ENCODE assay signal across 19 cellular contexts in genomic region chr5:68271124-68271523, GRCh38. TPM values are rescaled to one million over a fixed set of nuclear protein-coding genes. Genes with fewer than 3 reads are reported as not detected.
DNase-seq lines count a peak whose midpoint lies in the region; ATAC-seq, FAIRE-seq and TF ChIP-seq lines count a peak whose summit lies in the region.
"Had no signal": no experiment of that assay in that cellular context is flagged by ENCODE, and none has a peak within 500 bp of the region (broad histone marks: within the 10 kb centered on the region; RNA-seq: fewer than 3 reads in every experiment).

No MANE protein-coding gene starts in this region.

- in situ Hi-C loops in HepG2 (cut with HindIII; ENCODE audit: extremely low pct_ligation_motif_present, low pct_unique_long_range_greater_than_20kb), result no loop called here

- no peak overlapping the region for H2AFZ ChIP-seq in HepG2 (ENCODE audit: low read length)

- peaks cover 58% of the 10 kb centered on the region for H3K4me1 ChIP-seq in HepG2 (ENCODE audit: insufficient read depth, low read length)
- H3K4me1 ChIP-seq in BE2C, result peaks cover 41% of the 10 kb centered on the region

- FAIRE-seq in HepG2 (lab: Jason Lieb, UNC), result no peak
- FAIRE-seq: HTR-8/SVneo had no signal

- no peak for ATAC-seq in activated naive CD8-positive, alpha-beta T cell treated with anti-CD3 and anti-CD28 coated beads, Interleukin-2, amount 10 ng/mL, durations not matched to agents 7 days and 5 days (ENCODE audit: low read depth)
- ATAC-seq in activated T-helper 17 cell treated with anti-CD3 and anti-CD28 coated beads, Interleukin-2, amount 50 U/mL, for 72 hours (replicated peaks), result no peak
- peak; percentile 98 for ATAC-seq in HepG2
- no peak for ATAC-seq in sciatic nerve
- ATAC-seq in HG02852 (IDR thresholded peaks at IDR 0.05; ENCODE audit: unreplicated experiment), result no peak
- ATAC-seq: activated naive CD4-positive, alpha-beta T cell treated with anti-CD3 and anti-CD28 coated beads, Interleukin-2, amount 50 U/mL, for 72 hours; esophagus mucosa; upper lobe of right lung had no signal

- H3K4me2 ChIP-seq in HepG2 (ENCODE audit: low read depth, low read length), result peak overlapping the region; percentile 48

- TF ChIP-seq CTCF in HepG2 (CRISPR knock-in tag; IDR thresholded peaks at IDR 0.05) (peak; percentile 23), BE2C (IDR thresholded peaks at IDR 0.05; ENCODE audit: low read depth, low read length) (no peak)

- WGBS in HepG2 (ENCODE audit: low lambda C conversion rate), result 21% methylated on average over 5 of the region's 5 CpGs

- H3K36me3 Mint-ChIP-seq in activated naive CD8-positive, alpha-beta T cell treated with anti-CD3 and anti-CD28 coated beads, Interleukin-2, amount 10 ng/mL, durations not matched to agents 7 days and 5 days, result peaks cover 19% of the 10 kb centered on the region
- peaks cover 20% of the 10 kb centered on the region for H3K36me3 Mint-ChIP-seq in activated naive CD8-positive, alpha-beta T cell treated with anti-CD3 and anti-CD28 coated beads for 36 hours
- H3K36me3 Mint-ChIP-seq in activated T-helper 17 cell treated with anti-CD3 and anti-CD28 coated beads, Interleukin-2, amount 50 U/mL, for 72 hours (ENCODE audit: low read depth), result peaks cover 29% of the 10 kb centered on the region

- CTCF ChIA-PET in HepG2 (lab: Yijun Ruan, JAX; ENCODE audit: low intra/inter-chr PET ratio, low total read pairs), result no interaction called here

- H3K27ac ChIP-seq in HepG2 (ENCODE audit: extremely low read length, insufficient read depth, low read length), result peak overlapping the region; percentile 53
- H3K27ac ChIP-seq: brain microvascular endothelial cell, neutrophil, upper lobe of right lung had no signal

- BruUV-seq in HepG2 (replicated peaks; lab: Mats Ljungman, UMichigan), result no TSS peak

- no peak overlapping the region for H3K9ac ChIP-seq in HepG2 (ENCODE audit: insufficient read depth, low read depth, low read length)

- H3K9me3 ChIP-seq in HepG2 (ENCODE audit: low read length) (no peaks in the 10 kb centered on the region), BE2C (no peaks in the 10 kb centered on the region)
- H3K9me3 ChIP-seq: neutrophil, upper lobe of right lung had no signal

- H3K9me3 Mint-ChIP-seq in activated naive CD8-positive, alpha-beta T cell treated with anti-CD3 and anti-CD28 coated beads, Interleukin-2, amount 10 ng/mL, durations not matched to agents 7 days and 5 days, result no peaks in the 10 kb centered on the region
- no peaks in the 10 kb centered on the region for H3K9me3 Mint-ChIP-seq in activated naive CD8-positive, alpha-beta T cell treated with anti-CD3 and anti-CD28 coated beads for 36 hours
- no peaks in the 10 kb centered on the region for H3K9me3 Mint-ChIP-seq in activated T-helper 17 cell treated with anti-CD3 and anti-CD28 coated beads, Interleukin-2, amount 50 U/mL, for 72 hours
- H3K9me3 Mint-ChIP-seq: activated naive CD4-positive, alpha-beta T cell treated with anti-CD3 and anti-CD28 coated beads, Interleukin-2, amount 50 U/mL, for 72 hours; CD14-positive monocyte had no signal

- H3K4me1 Mint-ChIP-seq in activated naive CD8-positive, alpha-beta T cell treated with anti-CD3 and anti-CD28 coated beads, Interleukin-2, amount 10 ng/mL, durations not matched to agents 7 days and 5 days, result peaks cover 55% of the 10 kb centered on the region
- peaks cover 66% of the 10 kb centered on the region for H3K4me1 Mint-ChIP-seq in activated naive CD8-positive, alpha-beta T cell treated with anti-CD3 and anti-CD28 coated beads for 36 hours
- H3K4me1 Mint-ChIP-seq in activated T-helper 17 cell treated with anti-CD3 and anti-CD28 coated beads, Interleukin-2, amount 50 U/mL, for 72 hours, result peaks cover 58% of the 10 kb centered on the region

- H3K4me3 ChIP-seq in HepG2 (replicated peaks in 1 of 3; ENCODE audit: insufficient read depth in 1 of 3, low read depth in 2 of 3, low read length in 3 of 3) (no peak overlapping the region), BE2C (ENCODE audit: low read depth, low read length) (no peak overlapping the region)
- H3K4me3 ChIP-seq: upper lobe of right lung had no signal

- no peak for TF ChIP-seq RAD21 in HepG2 (CRISPR knock-in tag; IDR thresholded peaks at IDR 0.05)

- H4K20me1 ChIP-seq in HepG2 (ENCODE audit: insufficient read depth, low read length), result no peaks in the 10 kb centered on the region; the same call in 1 of the 2 replicates

- H3K36me3 ChIP-seq in HepG2 (replicated peaks in 1 of 2; ENCODE audit: control insufficient read depth in 1 of 2, insufficient read depth in 2 of 2, low read length in 2 of 2), result peaks cover 2 to 30% of the 10 kb centered on the region in 2 experiments; a peak in 4 of 5 replicates
- H3K36me3 ChIP-seq in BE2C, result peaks cover 5% of the 10 kb centered on the region; the same call in 1 of the 2 replicates
- H3K36me3 ChIP-seq: brain microvascular endothelial cell had no signal

- H3K4me3 Mint-ChIP-seq in activated naive CD8-positive, alpha-beta T cell treated with anti-CD3 and anti-CD28 coated beads, Interleukin-2, amount 10 ng/mL, durations not matched to agents 7 days and 5 days, result no peak overlapping the region
- H3K4me3 Mint-ChIP-seq in activated naive CD8-positive, alpha-beta T cell treated with anti-CD3 and anti-CD28 coated beads for 36 hours, result no peak overlapping the region
- H3K4me3 Mint-ChIP-seq in activated T-helper 17 cell treated with anti-CD3 and anti-CD28 coated beads, Interleukin-2, amount 50 U/mL, for 72 hours, result peak overlapping the region; percentile 50
- H3K4me3 Mint-ChIP-seq: CD14-positive monocyte had no signal

- TF ChIP-seq EP300 in HepG2 (IDR thresholded peaks at IDR 0.05; ENCODE audit: low read depth in 2 of 2, low read length in 2 of 2), result peak in 1 of 2 experiments; percentile 82; a peak in 1 of 4 replicates
- TF ChIP-seq EP300 in HepG2 (CRISPR knock-in tag; IDR thresholded peaks at IDR 0.05; ENCODE audit: borderline replicate concordance), result peak; percentile 44; the same call in 1 of the 2 replicates

- H3K27me3 Mint-ChIP-seq in activated naive CD8-positive, alpha-beta T cell treated with anti-CD3 and anti-CD28 coated beads, Interleukin-2, amount 10 ng/mL, durations not matched to agents 7 days and 5 days, result no peaks in the 10 kb centered on the region
- H3K27me3 Mint-ChIP-seq in activated naive CD8-positive, alpha-beta T cell treated with anti-CD3 and anti-CD28 coated beads for 36 hours, result no peaks in the 10 kb centered on the region
- no peaks in the 10 kb centered on the region for H3K27me3 Mint-ChIP-seq in activated T-helper 17 cell treated with anti-CD3 and anti-CD28 coated beads, Interleukin-2, amount 50 U/mL, for 72 hours

- no peak for DNase-seq in activated naive CD8-positive, alpha-beta T cell treated with anti-CD3 and anti-CD28 coated beads, Interleukin-2, amount 10 ng/mL, durations not matched to agents 7 days and 5 days
- DNase-seq in activated naive CD8-positive, alpha-beta T cell treated with anti-CD3 and anti-CD28 coated beads for 36 hours, result no peak
- peak; percentile 61 for DNase-seq in HepG2 (ENCODE audit: low spot score)
- DNase-seq in superior temporal gyrus (ENCODE audit: extremely low spot score), result peak; percentile 16
- no peak for DNase-seq in sciatic nerve (ENCODE audit: low spot score)
- DNase-seq in BE2C, result no peak
- DNase-seq: activated CD4-positive, alpha-beta T cell treated with anti-CD3 and anti-CD28 coated beads, Interleukin-2, amount 50 U/mL, for 48 hours; brain microvascular endothelial cell; DMS79 treated with DMSO at 0.1 percent for 48 hours; Right ventricle myocardium superior; stimulated activated naive CD4-positive, alpha-beta T cell; upper lobe of right lung had no signal

- H3K27ac Mint-ChIP-seq in activated naive CD8-positive, alpha-beta T cell treated with anti-CD3 and anti-CD28 coated beads, Interleukin-2, amount 10 ng/mL, durations not matched to agents 7 days and 5 days, result peak overlapping the region; percentile 10
- no peak overlapping the region for H3K27ac Mint-ChIP-seq in activated naive CD8-positive, alpha-beta T cell treated with anti-CD3 and anti-CD28 coated beads for 36 hours
- no peak overlapping the region for H3K27ac Mint-ChIP-seq in activated T-helper 17 cell treated with anti-CD3 and anti-CD28 coated beads, Interleukin-2, amount 50 U/mL, for 72 hours

- no peaks in the 10 kb centered on the region for H3K27me3 ChIP-seq in HepG2 (ENCODE audit: control insufficient read depth in 1 of 2, insufficient read depth in 2 of 2, low read length in 2 of 2)
- no peaks in the 10 kb centered on the region for H3K27me3 ChIP-seq in BE2C
- H3K27me3 ChIP-seq: brain microvascular endothelial cell, neutrophil, upper lobe of right lung had no signal

- POLR2A ChIA-PET in activated naive CD8-positive, alpha-beta T cell treated with anti-CD3 and anti-CD28 coated beads, Interleukin-2, amount 10 ng/mL, durations not matched to agents 7 days and 5 days (lab: Charles Lee), result interaction anchor here (1.1 kb wide), 1 partner anchor 9 kb away, joined by 4 read pairs; no protein-coding TSS in a partner anchor
- POLR2A ChIA-PET in HepG2 (lab: Yijun Ruan, JAX), result interaction anchor here (1.0 kb wide), 1 partner anchor 56 kb away, joined by 4 read pairs; the partner anchor contains the start of gene PIK3R1

- intact Hi-C loops in HepG2 (cut with micrococcal nuclease; ENCODE audit: unreplicated experiment), result loop anchor here (2.0 kb wide), 1 partner anchor 14 kb away; no protein-coding TSS in a partner anchor
- intact Hi-C loops in sciatic nerve (cut with DNase I), result no loop called here

- no peak for TF ChIP-seq POLR2A in HepG2 (IDR thresholded peaks at IDR 0.05; ENCODE audit: insufficient read depth in 1 of 2, low read depth in 2 of 2, low read length in 2 of 2)

- peaks cover 34% of the 10 kb centered on the region for H3K79me2 ChIP-seq in HepG2 (ENCODE audit: insufficient read depth, low read length)

RNA-seq across cellular contexts. Expression of gene PIK3R1, which starts 55.6 kb away (rescaled TPM):
- 10 to 100 TPM; 86.5 to 86.8 TPM for total RNA-seq in activated naive CD8-positive, alpha-beta T cell treated with anti-CD3 and anti-CD28 coated beads, Interleukin-2, amount 10 ng/mL, durations not matched to agents 7 days and 5 days
- 10 to 100 TPM; 39.7 to 41.6 TPM for total RNA-seq in activated naive CD8-positive, alpha-beta T cell treated with anti-CD3 and anti-CD28 coated beads for 36 hours
- total RNA-seq in activated T-helper 17 cell treated with anti-CD3 and anti-CD28 coated beads, Interleukin-2, amount 50 U/mL, for 72 hours, result 10 to 100 TPM; 47.5 to 57.0 TPM
- 21.3 and 26.0 TPM in 2 replicates for total RNA-seq in HepG2 (2016; rRNA removed; fragmentation: Illumina TruSeq; extraction: Trizol)
- total RNA-seq in HepG2 (2016; cell fraction: cytosol; rRNA removed; fragmentation: Illumina TruSeq; extraction: Trizol; ENCODE audit: low read depth), result 15.6 and 18.1 TPM in 2 replicates
- total RNA-seq in HepG2 (2016; cell fraction: insoluble cytoplasmic fraction; rRNA removed; fragmentation: Illumina TruSeq; extraction: Trizol), result 23.2 and 24.7 TPM in 2 replicates
- total RNA-seq in HepG2 (2016; cell fraction: membrane; rRNA removed; fragmentation: Illumina TruSeq; extraction: Trizol), result 8.9 and 10.9 TPM in 2 replicates
- total RNA-seq in HepG2 (2016; cell fraction: nucleus; rRNA removed; fragmentation: Illumina TruSeq; extraction: Trizol), result 42.9 and 43.7 TPM in 2 replicates
- polyA plus RNA-seq in HepG2 (2011; rRNA removed), result 6.4 and 8.4 TPM in 2 replicates
- polyA plus RNA-seq in HepG2 (2011; cell fraction: cytosol; rRNA removed), result 3.4 and 4.1 TPM in 2 replicates
- 4.4 and 7.1 TPM in 2 replicates for polyA plus RNA-seq in HepG2 (2011; cell fraction: nucleus; rRNA removed)
- polyA plus RNA-seq in HepG2 (2012), result 7.9 and 11.9 TPM in 2 replicates
- 0.45 and 0.52 TPM in 2 replicates for polyA plus RNA-seq in HepG2 (2016; cell fraction: cytosol; fragmentation: Illumina TruSeq; extraction: Trizol; ENCODE audit: low read depth)
- 19.5 and 20.2 TPM in 2 replicates for polyA plus RNA-seq in HepG2 (2016; cell fraction: insoluble cytoplasmic fraction; fragmentation: Illumina TruSeq; extraction: Trizol; ENCODE audit: low read depth)
- 1.8 and 2.2 TPM in 2 replicates for polyA plus RNA-seq in HepG2 (2016; cell fraction: membrane; fragmentation: Illumina TruSeq; extraction: Trizol; ENCODE audit: low read depth)
- polyA plus RNA-seq in HepG2 (2016; cell fraction: nucleus; fragmentation: Illumina TruSeq; extraction: Trizol; ENCODE audit: insufficient read depth, low read depth), result 35.9 and 42.5 TPM in 2 replicates
- polyA minus RNA-seq in HepG2 (2011; rRNA and poly(A)+ RNA removed; ENCODE audit: low replicate concordance), result 0.19 and 11.0 TPM in 2 replicates
- 9.1 and 9.7 TPM in 2 replicates for polyA minus RNA-seq in HepG2 (2011; cell fraction: cytosol; rRNA and poly(A)+ RNA removed)
- 46.5 and 49.8 TPM in 2 replicates for polyA minus RNA-seq in HepG2 (2011; cell fraction: nucleus; rRNA and poly(A)+ RNA removed)
- total RNA-seq in sciatic nerve, result 288 TPM
- polyA plus RNA-seq in BE2C (2012; ENCODE audit: insufficient read depth, insufficient read length, low read depth), result 36.3 TPM

Comparison
In these comparisons a context has a peak if more than half of its experiments do, and no peak if none do; other contexts are left out.
1. DNase-seq: peak in HepG2 (single experiment) and superior temporal gyrus (single experiment); none in activated naive CD8-positive, alpha-beta T cell treated with anti-CD3 and anti-CD28 coated beads, Interleukin-2, amount 10 ng/mL, durations not matched to agents 7 days and 5 days (single experiment), activated naive CD8-positive, alpha-beta T cell treated with anti-CD3 and anti-CD28 coated beads for 36 hours (single experiment), sciatic nerve (single experiment) and BE2C (single experiment).